Comparison of ENCODE assay signal across 13 cellular contexts in the genomic region with DNA sequence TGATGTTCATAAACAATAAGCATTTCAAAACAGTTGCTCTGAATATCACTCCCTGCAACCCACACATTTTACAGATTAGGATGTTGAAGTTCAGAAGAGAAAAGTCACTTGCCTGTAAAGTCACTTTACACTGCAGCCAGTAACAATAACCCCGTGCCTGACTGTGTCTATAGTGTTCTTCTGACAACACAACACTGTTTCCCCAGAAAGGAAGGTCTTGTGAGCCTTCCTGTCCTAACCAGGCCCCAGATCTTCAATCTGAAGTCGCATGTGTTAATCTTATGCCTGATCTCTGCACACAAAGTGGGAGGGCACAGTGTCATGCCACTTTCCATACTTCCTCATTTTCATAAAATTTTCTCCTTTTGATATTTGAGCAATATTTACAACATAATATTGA.
DNase-seq lines count a peak whose midpoint lies in the region; ATAC-seq, FAIRE-seq and TF ChIP-seq lines count a peak whose summit lies in the region.
"Had no signal": no experiment of that assay in that cellular context is flagged by ENCODE, and none has a peak within 500 bp of the region (broad histone marks: within the 10 kb centered on the region; RNA-seq: fewer than 3 reads in every experiment).

No MANE protein-coding gene starts in this region.

- in situ Hi-C loops in ACHN (cut with HindIII; ENCODE audit: low pct_ligation_motif_present, low pct_unique_long_range_greater_than_20kb, low sequenced_read_pairs) = no loop called here

- H3K27me3 Mint-ChIP-seq in astrocyte (ENCODE audit: low read depth, unreplicated experiment) = no peaks in the 10 kb centered on the region
- H3K27me3 Mint-ChIP-seq: activated naive CD8-positive, alpha-beta T cell treated with anti-CD3 and anti-CD28 coated beads, Interleukin-2, amount 10 ng/mL, durations not matched to agents 7 days and 5 days had no signal

- no peak for FAIRE-seq in astrocyte (lab: Jason Lieb, UNC)

- peaks cover 79% of the 10 kb centered on the region for H3K36me3 Mint-ChIP-seq in astrocyte (ENCODE audit: low read depth, unreplicated experiment)

- ATAC-seq in left cardiac atrium (no peak), mucosa of descending colon (peak; percentile 24), aorta (ENCODE audit: low FRiP score) (no peak)

- DNase-seq in left ventricle myocardium inferior (no peak), left cardiac atrium (no peak), astrocyte (ENCODE audit: low read depth) (no peak), mucosa of descending colon (no peak), aorta (no peak), D341Med (ENCODE audit: low spot score) (no peak), ACHN (no peak), T1000 (lab: John Stamatoyannopoulos, UW) (no peak)
- DNase-seq: activated naive CD8-positive, alpha-beta T cell treated with anti-CD3 and anti-CD28 coated beads, Interleukin-2, amount 10 ng/mL, durations not matched to agents 7 days and 5 days; mesendoderm; NCI-H69; testis had no signal

- peaks cover 68% of the 10 kb centered on the region for H3K79me2 ChIP-seq in astrocyte (ENCODE audit: insufficient read depth, low read length)

- H3K4me3 ChIP-seq in left ventricle myocardium inferior = no peak overlapping the region
- H3K4me3 ChIP-seq in astrocyte (ENCODE audit: insufficient read depth, low read depth, low read length) = no peak overlapping the region
- no peak overlapping the region for H3K4me3 ChIP-seq in mucosa of descending colon
- H3K4me3 ChIP-seq in aorta (ENCODE audit: low read length in 2 of 2) = no peak overlapping the region
- H3K4me3 ChIP-seq: prostate gland, testis had no signal

- H3K27ac ChIP-seq in left ventricle myocardium inferior (replicated peaks) (peak overlapping the region; percentile 50), astrocyte (ENCODE audit: low read depth, low read length) (peak overlapping the region; percentile 82), aorta (ENCODE audit: low read depth in 1 of 2, low read length in 2 of 2) (peak overlapping the region; percentile 70 to 77)
- H3K27ac ChIP-seq: prostate gland, testis had no signal

- H3K9me3 ChIP-seq in left ventricle myocardium inferior (replicated peaks) = peaks cover 37% of the 10 kb centered on the region
- peaks cover 8% of the 10 kb centered on the region for H3K9me3 ChIP-seq in astrocyte (ENCODE audit: insufficient read depth, low read depth, low read length)
- peaks cover 12% of the 10 kb centered on the region for H3K9me3 ChIP-seq in mucosa of descending colon
- H3K9me3 ChIP-seq in aorta (ENCODE audit: control insufficient read depth, low read length) = no peaks in the 10 kb centered on the region
- H3K9me3 ChIP-seq: prostate gland, testis had no signal

- 35 to 38% methylated on average over 2 of the region's 2 CpGs for WGBS in aorta, 2 donors

- H3K36me3 ChIP-seq in left ventricle myocardium inferior (peaks cover 81% of the 10 kb centered on the region), astrocyte (ENCODE audit: insufficient read depth, low read length) (peaks cover 65% of the 10 kb centered on the region), mucosa of descending colon (ENCODE audit: low read depth) (peaks cover 4% of the 10 kb centered on the region), aorta (ENCODE audit: control insufficient read depth in 1 of 2, insufficient read depth in 2 of 2, low read length in 1 of 2) (peaks cover 5 to 8% of the 10 kb centered on the region in 2 donors)

- peak overlapping the region; percentile 43 for H3K9ac ChIP-seq in astrocyte (ENCODE audit: low read length)

- peaks cover 42% of the 10 kb centered on the region for H3K9me3 Mint-ChIP-seq in astrocyte (ENCODE audit: unreplicated experiment)

- H3K4me2 ChIP-seq in astrocyte (ENCODE audit: low read length) = peak overlapping the region; percentile 28

- H3K27me3 ChIP-seq in left ventricle myocardium inferior (ENCODE audit: low read depth) (no peaks in the 10 kb centered on the region), astrocyte (ENCODE audit: insufficient read depth, low read length) (no peaks in the 10 kb centered on the region), aorta (ENCODE audit: control insufficient read depth in 1 of 2, insufficient read depth in 2 of 2, low read length in 1 of 2) (no peaks in the 10 kb centered on the region)
- H3K27me3 ChIP-seq: testis had no signal

- H3K4me3 Mint-ChIP-seq in astrocyte (ENCODE audit: unreplicated experiment) = no peak overlapping the region
- H3K4me3 Mint-ChIP-seq: activated naive CD8-positive, alpha-beta T cell treated with anti-CD3 and anti-CD28 coated beads, Interleukin-2, amount 10 ng/mL, durations not matched to agents 7 days and 5 days had no signal

- TF ChIP-seq CTCF in left ventricle myocardium inferior (IDR thresholded peaks at IDR 0.05; ENCODE audit: borderline replicate concordance) (no peak), astrocyte (IDR thresholded peaks at IDR 0.05; ENCODE audit: insufficient read depth, low read depth, low read length) (no peak), mucosa of descending colon (IDR thresholded peaks at IDR 0.05) (no peak)

- H3K4me1 Mint-ChIP-seq in astrocyte (ENCODE audit: low read depth, unreplicated experiment) = peaks cover 30% of the 10 kb centered on the region
- H3K4me1 Mint-ChIP-seq: activated naive CD8-positive, alpha-beta T cell treated with anti-CD3 and anti-CD28 coated beads, Interleukin-2, amount 10 ng/mL, durations not matched to agents 7 days and 5 days had no signal

- intact Hi-C loops in left ventricle myocardium inferior (cut with micrococcal nuclease) (no loop called here), left cardiac atrium (cut with DNase I) (no loop called here), mucosa of descending colon (cut with DNase I, micrococcal nuclease) (no loop called here), aorta (cut with DNase I) (no loop called here)

- H3K27ac Mint-ChIP-seq in astrocyte (ENCODE audit: unreplicated experiment) = peak overlapping the region; percentile 43
- H3K27ac Mint-ChIP-seq: activated naive CD8-positive, alpha-beta T cell treated with anti-CD3 and anti-CD28 coated beads, Interleukin-2, amount 10 ng/mL, durations not matched to agents 7 days and 5 days had no signal

- H2AFZ ChIP-seq in astrocyte (ENCODE audit: low read depth, low read length) = no peak overlapping the region

- H4K20me1 ChIP-seq in astrocyte (ENCODE audit: insufficient read depth, low read length) = no peaks in the 10 kb centered on the region

- peaks cover 21% of the 10 kb centered on the region for H3K4me1 ChIP-seq in left ventricle myocardium inferior
- H3K4me1 ChIP-seq in astrocyte (ENCODE audit: insufficient read depth, low read length) = peaks cover 28% of the 10 kb centered on the region
- peaks cover 4% of the 10 kb centered on the region for H3K4me1 ChIP-seq in mucosa of descending colon (ENCODE audit: low read depth)
- H3K4me1 ChIP-seq in aorta (ENCODE audit: control insufficient read depth in 1 of 2, insufficient read depth in 2 of 2, low read length in 2 of 2) = peaks cover 0 to 9% of the 10 kb centered on the region in 2 donors
- H3K4me1 ChIP-seq: prostate gland, testis had no signal
